1 cellular context compared by ENCODE assay signal in the genomic region with DNA sequence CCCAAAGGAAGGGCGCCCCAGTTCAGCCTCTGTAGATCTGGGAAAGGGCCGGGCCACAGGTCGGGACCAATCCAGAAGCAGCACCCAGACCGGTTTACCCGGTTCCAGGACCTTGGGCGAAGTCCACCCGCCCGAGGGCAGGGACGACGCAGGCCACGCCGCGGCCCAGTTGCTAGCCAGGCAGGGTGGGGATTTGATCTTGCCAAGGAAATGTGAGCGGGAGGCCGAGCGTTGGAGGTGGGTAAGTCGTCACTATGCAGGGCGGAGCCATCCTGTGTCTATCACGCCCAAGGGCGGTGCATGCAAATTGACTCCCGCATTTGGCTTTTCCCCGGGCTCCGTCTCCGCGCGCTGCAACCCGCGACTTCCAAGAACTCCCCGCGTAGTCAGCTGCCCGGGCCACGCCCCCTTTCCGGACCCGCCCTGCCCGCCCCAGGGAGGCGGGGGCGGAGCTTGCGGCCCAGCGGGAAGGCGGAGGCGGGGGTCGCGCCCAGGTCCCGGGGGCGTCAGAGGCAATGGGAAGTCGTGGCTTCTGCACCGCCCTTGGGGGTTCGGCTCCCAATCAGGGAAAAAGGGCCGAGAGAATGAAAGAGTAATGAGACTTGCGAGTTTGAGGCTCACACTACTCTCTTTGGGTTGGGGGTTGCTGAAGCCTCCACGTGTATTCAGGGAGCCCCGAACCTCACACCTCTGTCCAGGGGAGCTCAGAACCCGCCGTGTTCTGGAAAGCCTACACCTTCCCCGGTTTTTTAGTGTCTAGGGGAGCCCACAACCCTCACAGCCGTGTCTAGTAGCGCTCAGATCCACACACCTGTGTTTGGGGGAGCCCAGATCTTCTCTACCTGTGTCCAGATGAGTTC.
TF ChIP-seq lines count a peak whose summit lies in the region.

No MANE protein-coding gene starts in this region.

TF ChIP-seq in Ishikawa, 13 proteins besides CTCF, POLR2A, EP300 and RAD21 (continued from another document):
- TF ChIP-seq, protein P1, sequence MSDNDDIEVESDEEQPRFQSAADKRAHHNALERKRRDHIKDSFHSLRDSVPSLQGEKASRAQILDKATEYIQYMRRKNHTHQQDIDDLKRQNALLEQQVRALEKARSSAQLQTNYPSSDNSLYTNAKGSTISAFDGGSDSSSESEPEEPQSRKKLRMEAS (IDR thresholded peaks at IDR 0.05), result peak; percentile 97
- TF ChIP-seq ZBTB7A (IDR thresholded peaks at IDR 0.05; ENCODE audit: low read depth) (peak; percentile 100), NFIC (IDR thresholded peaks at IDR 0.05) (peak; percentile 84), TCF12 (IDR thresholded peaks at IDR 0.05; ENCODE audit: low read depth) (peak; percentile 90)
- TF ChIP-seq, protein P2, sequence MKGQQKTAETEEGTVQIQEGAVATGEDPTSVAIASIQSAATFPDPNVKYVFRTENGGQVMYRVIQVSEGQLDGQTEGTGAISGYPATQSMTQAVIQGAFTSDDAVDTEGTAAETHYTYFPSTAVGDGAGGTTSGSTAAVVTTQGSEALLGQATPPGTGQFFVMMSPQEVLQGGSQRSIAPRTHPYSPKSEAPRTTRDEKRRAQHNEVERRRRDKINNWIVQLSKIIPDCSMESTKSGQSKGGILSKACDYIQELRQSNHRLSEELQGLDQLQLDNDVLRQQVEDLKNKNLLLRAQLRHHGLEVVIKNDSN (IDR thresholded peaks at IDR 0.05), result peak; percentile 44; the same call in 1 of the 2 replicates
